ENCODE assay signal across 16 cellular contexts in the genomic region with DNA sequence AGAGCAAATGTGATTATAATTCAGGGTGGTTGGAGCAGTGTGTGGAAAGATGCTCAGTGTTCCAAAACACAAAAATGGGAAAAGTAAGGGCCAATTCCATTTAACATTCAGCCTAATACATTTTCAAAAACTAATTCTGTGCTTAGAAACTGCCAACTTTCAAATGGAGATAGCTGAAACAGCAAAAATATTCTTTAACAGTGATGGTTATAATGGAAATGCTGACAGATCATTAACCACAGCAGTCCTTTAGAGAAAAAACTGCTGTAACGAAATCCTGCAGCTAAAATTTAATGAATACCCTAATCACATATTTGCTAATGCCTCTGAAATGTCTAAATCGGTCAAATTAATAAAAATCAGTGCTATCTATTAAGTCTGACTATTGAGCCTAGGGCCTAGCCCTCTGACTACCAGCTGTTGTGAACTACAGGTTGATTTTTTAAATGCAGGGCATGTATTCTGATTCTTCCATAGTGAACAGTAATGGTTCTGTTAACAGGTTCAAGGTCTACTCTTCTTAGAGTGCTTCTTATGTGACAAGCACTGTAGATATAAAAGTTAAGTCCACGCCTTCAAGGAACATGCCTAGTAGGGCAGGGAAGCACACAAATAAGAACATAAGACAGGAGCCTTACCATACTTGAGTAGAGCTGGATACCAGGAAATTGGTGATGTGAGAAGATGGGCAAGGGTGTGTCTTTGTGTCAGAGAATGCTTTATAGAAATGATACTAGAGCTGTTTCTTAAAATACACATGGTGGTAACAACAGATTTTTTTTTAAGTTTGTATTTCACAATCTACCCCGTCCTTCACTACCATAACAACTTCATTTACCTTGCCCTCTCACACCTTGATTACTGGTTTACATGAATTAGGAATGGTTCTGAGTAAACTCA.
"Had no signal": no experiment of that assay in that cellular context is flagged by ENCODE, and none has a peak within 500 bp of the region (broad histone marks: within the 10 kb centered on the region; RNA-seq: fewer than 3 reads in every experiment).

No MANE protein-coding gene starts in this region.

- H3K27ac ChIP-seq: epithelial cell of prostate, gastrocnemius medialis, left ventricle myocardium inferior, neural progenitor cell, ovary, skin epidermis, tibial nerve, vagina had no signal

- H3K9me3 ChIP-seq: gastrocnemius medialis, left ventricle myocardium inferior, ovary, tibial nerve, vagina had no signal

- FAIRE-seq: islet of Langerhans had no signal

- H3K27me3 ChIP-seq: gastrocnemius medialis, heart right ventricle, neural progenitor cell, ovary, tibial nerve, vagina had no signal

- H3K4me3 ChIP-seq: gastrocnemius medialis, heart right ventricle, left ventricle myocardium inferior, neural progenitor cell, ovary, skin epidermis, tibial nerve, vagina had no signal

- H3K4me2 ChIP-seq: neural progenitor cell had no signal

- H3K4me1 ChIP-seq: neural progenitor cell, tibial nerve, vagina had no signal

- ATAC-seq: activated T-cell treated with anti-CD3 and anti-CD28 coated beads, Interleukin-2, amount 50 U/mL, for 4 hours; effector memory CD8-positive, alpha-beta T cell; heart right ventricle had no signal

- DNase-seq: activated gamma-delta T cell treated with Interleukin-2 at 50 U/mL for 16 hours; activated naive CD8-positive, alpha-beta T cell treated with anti-CD3 and anti-CD28 coated beads for 36 hours; activated T-cell treated with anti-CD3 and anti-CD28 coated beads, Interleukin-2, amount 50 U/mL, for 4 hours; cerebellar nuclear complex; effector memory CD8-positive, alpha-beta T cell; gastrocnemius medialis; heart right ventricle; left ventricle myocardium inferior; mesendoderm; ovary had no signal

- H3K36me3 ChIP-seq: ovary had no signal

- H3K9ac ChIP-seq: neural progenitor cell had no signal

- H2AFZ ChIP-seq: neural progenitor cell had no signal
